Comparison of ENCODE assay signal across 11 cellular contexts in genomic region chr11:20668844-20669832, GRCh38. TPM values are rescaled to one million over a fixed set of nuclear protein-coding genes. Genes with fewer than 3 reads are reported as not detected.
DNase-seq lines count a peak whose midpoint lies in the region; ATAC-seq and TF ChIP-seq lines count a peak whose summit lies in the region.
"Had no signal": no experiment of that assay in that cellular context is flagged by ENCODE, and none has a peak within 500 bp of the region (broad histone marks: within the 10 kb centered on the region; RNA-seq: fewer than 3 reads in every experiment).

Gene NELL1, plus strand, starts transcription at chr11:20669586.

- ATAC-seq in naive thymus-derived CD4-positive, alpha-beta T cell: no peak
- no peak for ATAC-seq in GM21360 (IDR thresholded peaks at IDR 0.05; ENCODE audit: unreplicated experiment)

- TF ChIP-seq CTCF in choroid plexus epithelial cell (conservative IDR thresholded peaks at IDR 0.05; ENCODE audit: low read depth, low read length): no peak
- no peak for TF ChIP-seq CTCF in ovary (IDR thresholded peaks at IDR 0.05)

- peak within 1 kb of the TSS; percentile 42 for H3K9ac ChIP-seq in HUES6 (ENCODE audit: low read length)

- no peak for TF ChIP-seq EP300 in ovary (IDR thresholded peaks at IDR 0.05)

- H3K36me3 ChIP-seq in HUES6 (ENCODE audit: control insufficient read depth, insufficient read depth, low read length) (no peaks in the 10 kb centered on the region), ovary (no peaks in the 10 kb centered on the region)
- no peaks in the 10 kb centered on the region for H3K36me3 ChIP-seq in naive thymus-derived CD4-positive, alpha-beta T cell (ENCODE audit: control insufficient read depth in 2 of 3, insufficient read depth in 3 of 3, low read length in 3 of 3)

- peaks cover 69 to 90% (median 78%) of the 10 kb centered on the region in 5 donors for H3K27me3 Mint-ChIP-seq in naive thymus-derived CD4-positive, alpha-beta T cell

- peaks cover 0 to 19% (median 10%) of the 10 kb centered on the region in 7 donors for H3K4me1 Mint-ChIP-seq in naive thymus-derived CD4-positive, alpha-beta T cell

- peaks cover 20% of the 10 kb centered on the region for H3K4me1 ChIP-seq in HUES6 (ENCODE audit: control insufficient read depth, insufficient read depth, low read length)
- no peaks in the 10 kb centered on the region for H3K4me1 ChIP-seq in naive thymus-derived CD4-positive, alpha-beta T cell (ENCODE audit: control insufficient read depth in 2 of 2, insufficient read depth in 2 of 2, low read length in 2 of 2)
- H3K4me1 ChIP-seq in ovary (ENCODE audit: insufficient read depth): peaks cover 2% of the 10 kb centered on the region

- peaks cover 0 to 6% (median 0%) of the 10 kb centered on the region in 5 donors for H3K36me3 Mint-ChIP-seq in naive thymus-derived CD4-positive, alpha-beta T cell

- H3K27ac Mint-ChIP-seq in naive thymus-derived CD4-positive, alpha-beta T cell: no peak within 1 kb of the TSS

- no peak for TF ChIP-seq POLR2A in ovary (IDR thresholded peaks at IDR 0.05)

- POLR2A ChIA-PET in naive thymus-derived CD4-positive, alpha-beta T cell (lab: Charles Lee): no interaction called here

- H3K4me3 ChIP-seq in HUES6 (ENCODE audit: low read depth, low read length) (peak within 1 kb of the TSS; percentile 79), choroid plexus epithelial cell (ENCODE audit: low read depth, low read length) (no peak within 1 kb of the TSS), ovary (no peak within 1 kb of the TSS)
- H3K4me3 ChIP-seq in naive thymus-derived CD4-positive, alpha-beta T cell (ENCODE audit: low read length): no peak within 1 kb of the TSS

- H3K9me3 Mint-ChIP-seq in naive thymus-derived CD4-positive, alpha-beta T cell: peaks cover 0 to 15% (median 5%) of the 10 kb centered on the region in 11 donors

- CTCF ChIA-PET in naive thymus-derived CD4-positive, alpha-beta T cell (lab: Charles Lee): interaction anchor here (0.6 kb wide), 1 partner anchor 379 kb away, joined by 3 read pairs; no protein-coding TSS in a partner anchor

- H3K9me3 ChIP-seq in HUES6 (ENCODE audit: control insufficient read depth, insufficient read depth, low read depth, low read length) (no peaks in the 10 kb centered on the region), ovary (no peaks in the 10 kb centered on the region)
- no peaks in the 10 kb centered on the region for H3K9me3 ChIP-seq in naive thymus-derived CD4-positive, alpha-beta T cell (ENCODE audit: control insufficient read depth in 2 of 3, low read length in 3 of 3)

- intact Hi-C loops in naive thymus-derived CD4-positive, alpha-beta T cell (cut with micrococcal nuclease): no loop called here
- intact Hi-C loops in ovary (cut with DNase I): no loop called here

- WGBS in ovary, 3 donors: 1 to 4% (median 1%) methylated on average over 32 to 90 of the region's 93 CpGs

- H3K27me3 ChIP-seq in HUES6 (ENCODE audit: control insufficient read depth, insufficient read depth, low read length) (peaks cover 86% of the 10 kb centered on the region), ovary (no peaks in the 10 kb centered on the region)
- peaks cover 0 to 12% of the 10 kb centered on the region in 2 donors for H3K27me3 ChIP-seq in naive thymus-derived CD4-positive, alpha-beta T cell (ENCODE audit: control insufficient read depth in 2 of 2, insufficient read depth in 2 of 2, low read length in 2 of 2)

- H3K4me3 Mint-ChIP-seq in naive thymus-derived CD4-positive, alpha-beta T cell: peak within 1 kb of the TSS in 6 of 10 donors; percentile 9 to 57 (median 48)

- H3K27ac ChIP-seq in HUES6 (ENCODE audit: low read depth, low read length) (no peak within 1 kb of the TSS), ovary (no peak within 1 kb of the TSS)
- H3K27ac ChIP-seq in naive thymus-derived CD4-positive, alpha-beta T cell (ENCODE audit: low read depth, low read length): no peak within 1 kb of the TSS

- DNase-seq in Ammon's horn (ENCODE audit: low spot score): peak; percentile 4
- peak; percentile 2 for DNase-seq in choroid plexus epithelial cell (ENCODE audit: low read depth)
- DNase-seq in naive thymus-derived CD4-positive, alpha-beta T cell: no peak
- DNase-seq in activated gamma-delta T cell (lab: John Stamatoyannopoulos, UW): no peak
- DNase-seq in ovary: no peak
- no peak for DNase-seq in activated CD4-positive, CD25-positive, alpha-beta regulatory T cell treated with anti-CD3 and anti-CD28 coated beads, Interleukin-2, amount 50 U/mL, for 72 hours
- DNase-seq: GF-D8, KG1, left cardiac atrium had no signal

RNA-seq across cellular contexts. Expression of gene NELL1, which starts in this region (rescaled TPM):
- not detected for total RNA-seq in naive thymus-derived CD4-positive, alpha-beta T cell
- polyA plus RNA-seq in naive thymus-derived CD4-positive, alpha-beta T cell: not detected
- total RNA-seq in ovary: under 1 TPM in 2 of 7 donors, not detected in 5; 0.34 to 0.38 TPM
- under 1 TPM; 0.21 to 0.43 TPM for polyA plus RNA-seq in ovary
- total RNA-seq: left cardiac atrium had no signal

Comparison
In these comparisons a context has a peak if more than half of its experiments do, and no peak if none do; other contexts are left out.
1. DNase-seq: peak in Ammon's horn (single experiment) and choroid plexus epithelial cell (single experiment); none in naive thymus-derived CD4-positive, alpha-beta T cell (0 of 9), activated gamma-delta T cell (single experiment), ovary (0 of 5) and activated CD4-positive, CD25-positive, alpha-beta regulatory T cell treated with anti-CD3 and anti-CD28 coated beads, Interleukin-2, amount 50 U/mL, for 72 hours (single experiment).